Comparison of ENCODE assay signal across 8 cellular contexts in genomic region chrX:155148724-155149537, GRCh38.
DNase-seq lines count a peak whose midpoint lies in the region; ATAC-seq, FAIRE-seq and TF ChIP-seq lines count a peak whose summit lies in the region.

No MANE protein-coding gene starts in this region.

- no peak for DNase-seq in D721Med (ENCODE audit: insufficient read length, low spot score)
- DNase-seq in HFF-Myc (ENCODE audit: extremely low read depth, low read depth), result no peak
- DNase-seq in activated CD4-positive, alpha-beta T cell treated with anti-CD3 and anti-CD28 coated beads for 48 hours, result peak; percentile 55
- peak; percentile 34 for DNase-seq in fibroblast of the aortic adventitia (ENCODE audit: low read depth)
- peak; percentile 53 for DNase-seq in stimulated activated CD4-positive, alpha-beta T cell treated with anti-CD3 and anti-CD28 coated beads, Interleukin-15, amount 100 ng/mL, for 24 hours
- DNase-seq in activated effector memory CD4-positive, alpha-beta T cell treated with Interleukin-2 at 50 U/mL for 16 hours, result no peak

- H3K4me3 ChIP-seq in HFF-Myc (replicated peaks; ENCODE audit: low read depth, low read length), result no peak overlapping the region
- no peak overlapping the region for H3K4me3 ChIP-seq in fibroblast of the aortic adventitia (ENCODE audit: low read depth, low read length)

- FAIRE-seq in D721Med (lab: Jason Lieb, UNC), result no peak

- TF ChIP-seq CTCF in D721Med (IDR thresholded peaks at IDR 0.05; ENCODE audit: insufficient read depth, missing control alignments) (peak; percentile 36), HFF-Myc (IDR thresholded peaks at IDR 0.05; ENCODE audit: low read depth, low read length, missing control alignments) (peak; percentile 52), fibroblast of the aortic adventitia (IDR thresholded peaks at IDR 0.05; ENCODE audit: insufficient read depth, low read length) (peak; percentile 53)

- ATAC-seq in HG03432 (IDR thresholded peaks at IDR 0.05; ENCODE audit: unreplicated experiment) (no peak), GM18870 (IDR thresholded peaks at IDR 0.05; ENCODE audit: unreplicated experiment) (no peak)

Comparison
In these comparisons a context has a peak if more than half of its experiments do, and no peak if none do; other contexts are left out.
1. DNase-seq: peak in activated CD4-positive, alpha-beta T cell treated with anti-CD3 and anti-CD28 coated beads for 48 hours (single experiment), fibroblast of the aortic adventitia (single experiment) and stimulated activated CD4-positive, alpha-beta T cell treated with anti-CD3 and anti-CD28 coated beads, Interleukin-15, amount 100 ng/mL, for 24 hours (single experiment); none in D721Med (single experiment), HFF-Myc (single experiment) and activated effector memory CD4-positive, alpha-beta T cell treated with Interleukin-2 at 50 U/mL for 16 hours (single experiment).
2. Peak in every context shown above with its lines, with median percentiles within 50 percentile points of each other: CTCF ChIP-seq.